ENCODE assay signal across 19 cellular contexts in the genomic region with DNA sequence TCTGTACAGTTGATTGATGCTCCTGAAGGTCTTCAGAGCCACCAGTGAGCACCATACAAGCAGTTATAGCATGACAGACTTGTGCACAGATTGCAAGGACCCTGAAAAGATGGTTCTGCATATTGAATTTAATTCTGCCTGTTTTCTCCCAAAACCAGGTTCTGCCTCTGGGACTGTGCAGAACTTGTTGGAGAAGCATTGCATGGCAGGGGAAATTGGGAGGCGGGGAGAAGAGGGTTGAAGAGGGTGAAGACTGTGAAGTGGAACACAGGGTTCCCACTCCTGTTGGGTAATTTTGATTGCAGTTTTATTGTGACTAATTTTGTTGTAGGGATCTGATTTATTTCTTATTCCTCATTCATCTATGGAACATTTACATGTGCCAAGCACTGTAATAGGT. TPM values are rescaled to one million over a fixed set of nuclear protein-coding genes. Genes with fewer than 3 reads are reported as not detected.
"Had no signal": no experiment of that assay in that cellular context is flagged by ENCODE, and none has a peak within 500 bp of the region (broad histone marks: within the 10 kb centered on the region; RNA-seq: fewer than 3 reads in every experiment).

No MANE protein-coding gene starts in this region.

- H3K27me3 Mint-ChIP-seq: dendritic cell treated with granulocyte-macrophage colony-stimulating factor and Interleukin-4, amounts not matched to agents 40 ng/mL and 50 ng/mL, for 4 days; stimulated activated memory B cell treated with anti-CD40 and anti-IgM and Interleukin-4, amounts not matched to agents 10 μg/mL and 1 μg/mL and 100 μg/mL, for 72 hours had no signal

- H3K27ac Mint-ChIP-seq: dendritic cell treated with granulocyte-macrophage colony-stimulating factor and Interleukin-4, amounts not matched to agents 40 ng/mL and 50 ng/mL, for 4 days; stimulated activated memory B cell treated with anti-CD40 and anti-IgM and Interleukin-4, amounts not matched to agents 10 μg/mL and 1 μg/mL and 100 μg/mL, for 72 hours had no signal

- H3K4me3 Mint-ChIP-seq: dendritic cell treated with granulocyte-macrophage colony-stimulating factor and Interleukin-4, amounts not matched to agents 40 ng/mL and 50 ng/mL, for 4 days had no signal

- H3K4me1 ChIP-seq: right atrium auricular region, testis had no signal

- H3K27me3 ChIP-seq: brain microvascular endothelial cell, right atrium auricular region, testis had no signal

- H3K4me3 ChIP-seq: lung, right atrium auricular region, testis had no signal

- H3K9me3 ChIP-seq: testis had no signal

- ATAC-seq: left colon; SK-N-SH treated with all-trans-retinoic acid at 6 μM for 48 hours; stimulated activated memory B cell treated with anti-CD40 and anti-IgM and Interleukin-4, amounts not matched to agents 10 μg/mL and 1 μg/mL and 100 μg/mL, for 72 hours had no signal

- DNase-seq: activated CD4-positive, CD25-positive, alpha-beta regulatory T cell treated with anti-CD3 and anti-CD28 coated beads, Interleukin-2, amount 50 U/mL, for 72 hours; activated gamma-delta T cell; brain microvascular endothelial cell; cerebellar nuclear complex; erythroblast; glutamatergic neuron; left colon; midbrain; posterior cingulate gyrus; SHP77; small intestine; testis had no signal

- H3K36me3 ChIP-seq: brain microvascular endothelial cell, right atrium auricular region had no signal

RNA-seq across cellular contexts. Expression of gene ZNF80, which starts 10.3 kb away (rescaled TPM):
- total RNA-seq: left colon, lung, right atrium auricular region, ureter had no signal

RNA-seq across cellular contexts. Expression of gene DRD3, which starts 48.2 kb away (rescaled TPM):
- total RNA-seq: left colon; lung; right atrium auricular region; T-helper 2 cell treated with Interferon-gamma antibody and Interleukin-4, amounts not matched to agents 100 ng/mL and 5 ng/mL, for 36 hours; ureter had no signal
